8 cellular contexts compared by ENCODE assay signal in genomic region chr9:126860077-126860756, GRCh38. TPM values are rescaled to one million over a fixed set of nuclear protein-coding genes. Genes with fewer than 3 reads are reported as not detected.
DNase-seq lines count a peak whose midpoint lies in the region; ATAC-seq and TF ChIP-seq lines count a peak whose summit lies in the region.

ZBTB34 (plus strand) TSS chr9:126860639; CDS start chr9:126879400, 18,761 bp downstream.

- H3K27me3 Mint-ChIP-seq in Caco-2 (ENCODE audit: insufficient read depth, unreplicated experiment), result no peaks in the 10 kb centered on the region

- POLR2A ChIA-PET in Caco-2 (lab: Charles Lee), result no interaction called here

- TF ChIP-seq CTCF in Caco-2 (IDR thresholded peaks at IDR 0.05; ENCODE audit: insufficient read depth in 1 of 2, low read depth in 1 of 2, low read length in 1 of 2, severe bottlenecking in 1 of 2, unreplicated experiment in 1 of 2), result peak; percentile 97 to 99
- TF ChIP-seq CTCF in HL-60 (IDR thresholded peaks at IDR 0.05; ENCODE audit: insufficient read depth, low read length), result peak; percentile 65
- peak in 2 of 3 donors; percentile 97 to 98 for TF ChIP-seq CTCF in omental fat pad (IDR thresholded peaks at IDR 0.05)
- TF ChIP-seq CTCF in testis (IDR thresholded peaks at IDR 0.05), result peak; percentile 97 to 100 (median 97)

- H3K27ac ChIP-seq in HL-60 (replicated peaks) (peak within 1 kb of the TSS; percentile 95), testis (peak within 1 kb of the TSS; percentile 87 to 96)

- peak; percentile 74 to 85 for DNase-seq in Caco-2
- peak; percentile 60 to 80 for DNase-seq in HL-60 (ENCODE audit: low read depth in 1 of 2, low spot score in 1 of 2)
- peak; percentile 79 for DNase-seq in RPMI8226
- DNase-seq in activated gamma-delta T cell treated with Interleukin-2 at 50 U/mL for 16 hours, result peak; percentile 71
- peak; percentile 66 for DNase-seq in germinal center (ENCODE audit: low spot score)
- peak; percentile 46 for DNase-seq in omental fat pad (ENCODE audit: low spot score)
- DNase-seq in testis, result peak; percentile 62

- 1% methylated on average over 15 to 49 of the region's 67 CpGs for WGBS in testis, 2 donors

- no peaks in the 10 kb centered on the region for H3K9me3 ChIP-seq in Caco-2
- no peaks in the 10 kb centered on the region for H3K9me3 ChIP-seq in testis

- peak within 1 kb of the TSS; percentile 74 for H3K4me3 Mint-ChIP-seq in Caco-2 (ENCODE audit: unreplicated experiment)

- H3K4me3 ChIP-seq in Caco-2 (ENCODE audit: low read depth, low read length) (peak within 1 kb of the TSS; percentile 84), HL-60 (replicated peaks; ENCODE audit: insufficient read depth, low read length) (peak within 1 kb of the TSS; percentile 81), testis (peak within 1 kb of the TSS; percentile 91 to 94)

- no TSS peak for BruUV-seq in Caco-2 (replicated peaks; lab: Mats Ljungman, UMichigan)

- TF ChIP-seq POLR2A in testis (IDR thresholded peaks at IDR 0.05), result no peak

- peak within 1 kb of the TSS; percentile 75 for H3K27ac Mint-ChIP-seq in Caco-2 (ENCODE audit: unreplicated experiment)

- H3K36me3 ChIP-seq in Caco-2 (ENCODE audit: control insufficient read depth, insufficient read depth, low read length), result no peaks in the 10 kb centered on the region
- H3K36me3 ChIP-seq in testis (ENCODE audit: low read depth, missing control alignments), result no peaks in the 10 kb centered on the region

- H3K36me3 Mint-ChIP-seq in Caco-2 (ENCODE audit: insufficient read depth, unreplicated experiment), result peaks cover 11% of the 10 kb centered on the region

- no peaks in the 10 kb centered on the region for H3K9me3 Mint-ChIP-seq in Caco-2 (ENCODE audit: unreplicated experiment)

- no peaks in the 10 kb centered on the region for H3K27me3 ChIP-seq in Caco-2 (replicated peaks; ENCODE audit: control insufficient read depth, insufficient read depth, low read length)
- H3K27me3 ChIP-seq in HL-60 (ENCODE audit: insufficient read depth, poor library complexity, severe bottlenecking), result no peaks in the 10 kb centered on the region
- no peaks in the 10 kb centered on the region for H3K27me3 ChIP-seq in testis

- CTCF ChIA-PET in Caco-2 (lab: Charles Lee), result interaction anchor here (1.0 kb wide), 1 partner anchor 10 kb away, joined by 3 read pairs; no protein-coding TSS in a partner anchor

- peaks cover 16% of the 10 kb centered on the region for H3K4me1 Mint-ChIP-seq in Caco-2 (ENCODE audit: low read depth, unreplicated experiment)

- intact Hi-C loops in Caco-2 (cut with micrococcal nuclease; ENCODE audit: unreplicated experiment) (loop anchor here (2.0 kb wide), 1 partner anchor 55 kb away; the partner anchor contains the start of gene RALGPS1), testis (cut with DNase I; ENCODE audit: low total_unique reads) (no loop called here)

- ATAC-seq in GM19452 (IDR thresholded peaks at IDR 0.05; ENCODE audit: unreplicated experiment) (peak; percentile 70), omental fat pad (ENCODE audit: low FRiP score) (peak; percentile 76)

- H3K4me1 ChIP-seq in Caco-2 (no peaks in the 10 kb centered on the region; the same call in 1 of the 2 replicates), testis (peaks cover 34% of the 10 kb centered on the region)

RNA-seq across cellular contexts. Expression of gene ZBTB34, which starts in this region (rescaled TPM):
- total RNA-seq in Caco-2 (2022) (16.8 and 17.1 TPM in 2 replicates), omental fat pad (10 to 100 TPM in 3 of 4 donors, 1 to 10 TPM in 1; 8.0 to 16.4 (median 13.4) TPM), testis (10 to 100 TPM; 14.0 to 14.6 TPM)
- 6.2 TPM for polyA plus RNA-seq in testis (ENCODE audit: insufficient read depth, low read depth, low replicate concordance)

Comparison
In these comparisons a context has a peak if more than half of its experiments do, and no peak if none do; other contexts are left out.
1. Peak in every context shown above with its lines: DNase-seq, ATAC-seq, H3K4me3 ChIP-seq and H3K27ac ChIP-seq.